ENCODE assay signal across 12 cellular contexts in genomic region chr7:150976529-150977381, GRCh38. TPM values are rescaled to one million over a fixed set of nuclear protein-coding genes. Genes with fewer than 3 reads are reported as not detected.
DNase-seq lines count a peak whose midpoint lies in the region; FAIRE-seq and TF ChIP-seq lines count a peak whose summit lies in the region.
"Had no signal": no experiment of that assay in that cellular context is flagged by ENCODE, and none has a peak within 500 bp of the region (broad histone marks: within the 10 kb centered on the region; RNA-seq: fewer than 3 reads in every experiment).

No MANE protein-coding gene starts in this region.

- DNase-seq in NCI-H2107 treated with DMSO at 0.1 percent for 48 hours (lab: John Stamatoyannopoulos, UW; ENCODE audit: unreplicated experiment), result peak; percentile 84
- DNase-seq in NCI-H2107 (lab: John Stamatoyannopoulos, UW), result no peak
- DNase-seq in NCI-H187 treated with DMSO at 0.1 percent for 48 hours (lab: John Stamatoyannopoulos, UW), result peak; percentile 93
- DNase-seq in ovary, result no peak
- DNase-seq in MG63, result no peak
- no peak for DNase-seq in G401 (ENCODE audit: low spot score)
- no peak for DNase-seq in small intestine
- DNase-seq: activated CD4-positive, alpha-beta T cell treated with anti-CD3 and anti-CD28 coated beads for 4 hours; trophoblast cell had no signal

- H3K4me1 ChIP-seq in endocrine pancreas (ENCODE audit: control insufficient read depth, insufficient read depth, low read length) (peaks cover 10% of the 10 kb centered on the region), ovary (ENCODE audit: insufficient read depth) (peaks cover 22% of the 10 kb centered on the region), small intestine (ENCODE audit: control insufficient read depth in 2 of 2, insufficient read depth in 1 of 2, low read depth in 1 of 2, low read length in 1 of 2) (peaks cover 0 to 9% of the 10 kb centered on the region in 2 donors)

- H3K27ac ChIP-seq in ovary (no peak overlapping the region), small intestine (ENCODE audit: low read depth in 1 of 2, low read length in 1 of 2) (no peak overlapping the region)
- H3K27ac ChIP-seq: epithelial cell of prostate had no signal

- TF ChIP-seq POLR2A in ovary (IDR thresholded peaks at IDR 0.05), result no peak

- no peaks in the 10 kb centered on the region for H3K27me3 ChIP-seq in endocrine pancreas (ENCODE audit: control insufficient read depth, insufficient read depth, low read length)
- H3K27me3 ChIP-seq in ovary, result no peaks in the 10 kb centered on the region
- H3K27me3 ChIP-seq in MG63, result no peaks in the 10 kb centered on the region
- H3K27me3 ChIP-seq in small intestine (ENCODE audit: control insufficient read depth in 2 of 2, insufficient read depth in 2 of 2, low read length in 2 of 2), result peaks cover 0 to 8% of the 10 kb centered on the region in 2 donors

- peak overlapping the region; percentile 45 for H3K9ac ChIP-seq in endocrine pancreas (ENCODE audit: control insufficient read depth, insufficient read depth, low read length)

- H3K36me3 ChIP-seq in endocrine pancreas (ENCODE audit: control insufficient read depth, insufficient read depth, low read length) (no peaks in the 10 kb centered on the region), ovary (no peaks in the 10 kb centered on the region), MG63 (no peaks in the 10 kb centered on the region), small intestine (ENCODE audit: control insufficient read depth in 2 of 2, insufficient read depth in 2 of 2, low read length in 2 of 2) (no peaks in the 10 kb centered on the region)

- TF ChIP-seq EP300 in ovary (IDR thresholded peaks at IDR 0.05), result no peak

- 33 to 38% (median 37%) methylated on average over 12 to 13 of the region's 13 CpGs for WGBS in ovary, 3 donors
- 48 to 58% (median 51%) methylated on average over 13 of the region's 13 CpGs for WGBS in small intestine, 3 donors

- intact Hi-C loops in ovary (cut with DNase I), result loop anchor here in 1 of 4 donors (10.0 kb wide), 1 partner anchor 192 kb away; no protein-coding TSS in a partner anchor

- no peak for FAIRE-seq in small intestine (lab: Jason Lieb, UNC)

- no peaks in the 10 kb centered on the region for H3K9me3 ChIP-seq in endocrine pancreas (ENCODE audit: control insufficient read depth, low read length)
- no peaks in the 10 kb centered on the region for H3K9me3 ChIP-seq in ovary
- H3K9me3 ChIP-seq in MG63, result no peaks in the 10 kb centered on the region
- no peaks in the 10 kb centered on the region for H3K9me3 ChIP-seq in small intestine (ENCODE audit: control insufficient read depth, low read depth)

- H3K4me3 ChIP-seq in endocrine pancreas (ENCODE audit: control insufficient read depth, insufficient read depth, low read length) (peak overlapping the region; percentile 64), ovary (peak overlapping the region; percentile 46), MG63 (no peak overlapping the region), small intestine (ENCODE audit: low read depth in 1 of 2, low read length in 2 of 2) (no peak overlapping the region)

- no peak for TF ChIP-seq CTCF in ovary (IDR thresholded peaks at IDR 0.05)

- in situ Hi-C loops in G401 (cut with HindIII; ENCODE audit: low sequenced_read_pairs), result no loop called here

RNA-seq across cellular contexts. Expression of gene KCNH2, which starts 1.4 kb away (rescaled TPM):
- total RNA-seq in ovary, result 10 to 100 TPM in 2 of 7 donors, 1 to 10 TPM in 5; 2.0 to 26.3 (median 8.0) TPM
- polyA plus RNA-seq in ovary (1 to 10 TPM; 3.0 to 5.0 TPM), small intestine (1 to 10 TPM in 2 of 3 donors, not detected in 1; 2.4 to 5.7 TPM)
- total RNA-seq in MG63 (2014; rRNA removed; shearing (Covaris generic); ENCODE audit: low replicate concordance), result 0.33 TPM in 1 of 2 replicates, not detected in the other
- total RNA-seq in G401 (2014; rRNA removed; shearing (Covaris generic)), result 10.8 and 11.5 TPM in 2 replicates

RNA-seq across cellular contexts. Expression of gene NOS3, which starts 14.1 kb away (rescaled TPM):
- total RNA-seq in ovary, result 10 to 100 TPM in 1 of 7 donors, 1 to 10 TPM in 6; 2.9 to 26.0 (median 5.4) TPM
- polyA plus RNA-seq in ovary, result 1 to 10 TPM; 1.0 to 8.9 TPM
- 0.20 TPM in 1 of 2 replicates, not detected in the other for total RNA-seq in MG63 (2014; rRNA removed; shearing (Covaris generic); ENCODE audit: low replicate concordance)
- total RNA-seq in G401 (2014; rRNA removed; shearing (Covaris generic)), result 34.5 and 41.6 TPM in 2 replicates
- polyA plus RNA-seq in small intestine, result 10 to 100 TPM in 1 of 3 donors, under 1 TPM in 2; 0.45 to 14.7 (median 0.54) TPM
- total RNA-seq: LHCN-M2 had no signal

RNA-seq across cellular contexts. Expression of gene ATG9B, which starts 47.5 kb away (rescaled TPM):
- 1 to 10 TPM in 1 of 7 donors, under 1 TPM in 6; 0.18 to 1.0 (median 0.40) TPM for total RNA-seq in ovary
- under 1 TPM; 0.03 to 0.19 TPM for polyA plus RNA-seq in ovary
- total RNA-seq in MG63 (2014; rRNA removed; shearing (Covaris generic); ENCODE audit: low replicate concordance), result not detected in 2 replicates
- total RNA-seq in G401 (2014; rRNA removed; shearing (Covaris generic)), result 0.34 and 0.49 TPM in 2 replicates
- 1 to 10 TPM in 1 of 3 donors, under 1 TPM in 2; 0.22 to 1.6 (median 0.52) TPM for polyA plus RNA-seq in small intestine

RNA-seq across cellular contexts. Expression of gene ABCB8, which starts 51.5 kb away (rescaled TPM):
- 10 to 100 TPM; 15.5 to 45.2 (median 29.1) TPM for total RNA-seq in ovary
- polyA plus RNA-seq in ovary (10 to 100 TPM in 1 of 2 donors, 1 to 10 TPM in 1; 6.1 to 14.7 TPM), small intestine (10 to 100 TPM; 15.4 to 29.9 (median 15.7) TPM)
- total RNA-seq in MG63 (2014; rRNA removed; shearing (Covaris generic); ENCODE audit: low replicate concordance), result 14.4 and 22.4 TPM in 2 replicates
- 34.0 and 57.0 TPM in 2 replicates for total RNA-seq in G401 (2014; rRNA removed; shearing (Covaris generic))

Comparison
In these comparisons a context has a peak if more than half of its experiments do, and no peak if none do; other contexts are left out.
1. DNase-seq: peak in NCI-H2107 treated with DMSO at 0.1 percent for 48 hours (single experiment) and NCI-H187 treated with DMSO at 0.1 percent for 48 hours (single experiment); none in NCI-H2107 (single experiment), ovary (0 of 5), MG63 (single experiment), G401 (single experiment) and small intestine (single experiment).
2. H3K4me3 ChIP-seq: peak in endocrine pancreas (single experiment) and ovary (single experiment); none in MG63 (single experiment) and small intestine (0 of 2).